Comparison of ENCODE assay signal across 8 cellular contexts in the genomic region with DNA sequence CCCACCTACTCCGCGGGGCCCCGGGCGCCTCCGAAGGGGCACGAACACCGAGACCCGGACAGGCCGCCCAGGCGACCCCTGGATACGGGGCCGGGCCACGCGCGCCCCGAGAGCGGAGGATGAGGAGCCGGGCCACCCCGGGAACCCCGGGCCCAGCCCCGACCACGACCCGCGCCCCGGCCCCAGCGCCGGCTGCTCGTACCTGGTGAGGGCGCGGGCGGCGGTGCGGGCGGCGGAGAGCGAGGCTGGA. TPM values are rescaled to one million over a fixed set of nuclear protein-coding genes. Genes with fewer than 3 reads are reported as not detected.
A peak's percentile ranks its signal among the peaks of the same experiment; 100 is the strongest.
DNase-seq lines count a peak whose midpoint lies in the region; ATAC-seq and TF ChIP-seq lines count a peak whose summit lies in the region.

No MANE protein-coding gene starts in this region.

- peak overlapping the region; percentile 68 for H3K9ac ChIP-seq in iPS-18a (ENCODE audit: low read length)

- no peaks in the 10 kb centered on the region for H3K9me3 Mint-ChIP-seq in WTC11

- 0% methylated on average over 17 to 36 of the region's 36 CpGs for WGBS in heart right ventricle, 2 donors
- no CpG with 5 or more reads among the region's 36 CpGs for WGBS in suprapubic skin

- H3K4me3 Mint-ChIP-seq in WTC11: peak overlapping the region; percentile 39; the same call in 1 of the 2 replicates

- H3K9me3 ChIP-seq in heart right ventricle: no peaks in the 10 kb centered on the region
- H3K9me3 ChIP-seq in iPS-18a (ENCODE audit: control insufficient read depth, low read depth, low read length): no peaks in the 10 kb centered on the region
- H3K9me3 ChIP-seq in suprapubic skin: no peaks in the 10 kb centered on the region

- H3K4me3 ChIP-seq in heart right ventricle (peak overlapping the region; percentile 65 to 93 (median 86)), iPS-18a (ENCODE audit: low read length) (peak overlapping the region; percentile 75), suprapubic skin (peak overlapping the region; percentile 75)

- peaks cover 0 to 35% (median 19%) of the 10 kb centered on the region in 9 donors for H3K36me3 ChIP-seq in heart right ventricle
- H3K36me3 ChIP-seq in iPS-18a (ENCODE audit: control insufficient read depth, low read depth, low read length): peaks cover 27% of the 10 kb centered on the region
- H3K36me3 ChIP-seq in suprapubic skin: peaks cover 35% of the 10 kb centered on the region

- H3K27ac ChIP-seq in heart right ventricle (peak overlapping the region; percentile 89 to 100 (median 95)), iPS-18a (ENCODE audit: low read length) (no peak overlapping the region), suprapubic skin (peak overlapping the region; percentile 97)

- CTCF ChIA-PET in WTC11 (lab: Charles Lee): interaction anchor here (1.0 to 2.9 kb wide), 4 partner anchors 8 to 67 kb away, joined by 3 to 18 read pairs (median 7); a partner anchor contains a TSS

- TF ChIP-seq CTCF in heart right ventricle (IDR thresholded peaks at IDR 0.05) (no peak), WTC11 (IDR thresholded peaks at IDR 0.05) (no peak), suprapubic skin (IDR thresholded peaks at IDR 0.05) (no peak)

- no peaks in the 10 kb centered on the region for H3K27me3 ChIP-seq in heart right ventricle
- no peaks in the 10 kb centered on the region for H3K27me3 ChIP-seq in iPS-18a (ENCODE audit: control insufficient read depth, insufficient read depth, low read length)
- no peaks in the 10 kb centered on the region for H3K27me3 ChIP-seq in suprapubic skin

- TF ChIP-seq EP300 in suprapubic skin (IDR thresholded peaks at IDR 0.05): no peak

- peaks cover 7% of the 10 kb centered on the region for H3K36me3 Mint-ChIP-seq in WTC11

- intact Hi-C loops in heart right ventricle (cut with DNase I) (loop anchor here in 4 of 10 donors (1.0 to 5.0 kb wide), 3 partner anchors 46 to 61 kb away; a partner anchor contains a TSS), Right ventricle myocardium inferior (cut with DNase I) (loop anchor here (1.0 kb wide), 1 partner anchor 61 kb away; a partner anchor contains a TSS)

- H3K27ac Mint-ChIP-seq in WTC11: no peak overlapping the region

- H3K4me1 ChIP-seq in heart right ventricle (peaks cover 13 to 43% (median 30%) of the 10 kb centered on the region in 9 donors), iPS-18a (ENCODE audit: control insufficient read depth, low read depth, low read length) (peaks cover 14% of the 10 kb centered on the region), suprapubic skin (peaks cover 60% of the 10 kb centered on the region)

- no peaks in the 10 kb centered on the region for H3K27me3 Mint-ChIP-seq in WTC11 (ENCODE audit: low read depth)

- POLR2A ChIA-PET in WTC11 (lab: Charles Lee): interaction anchor here (0.9 to 1.7 kb wide), 4 partner anchors 9 to 161 kb away, joined by 3 to 11 read pairs (median 4); a partner anchor contains a TSS

- DNase-seq in heart right ventricle (no peak), Right ventricle myocardium inferior (ENCODE audit: missing footprints) (no peak), WTC11 (ENCODE audit: low spot score) (no peak), suprapubic skin (ENCODE audit: low spot score in 2 of 2) (no peak), HCEC 1CT (no peak), NCI-H446 (lab: John Stamatoyannopoulos, UW) (no peak)

- TF ChIP-seq POLR2A in suprapubic skin (IDR thresholded peaks at IDR 0.05): no peak

- ATAC-seq in heart right ventricle (no peak), Right ventricle myocardium inferior (no peak), WTC11 (no peak), HG03520 (IDR thresholded peaks at IDR 0.05; ENCODE audit: unreplicated experiment) (no peak)

- H3K4me1 Mint-ChIP-seq in WTC11: peaks cover 24% of the 10 kb centered on the region

TF ChIP-seq in WTC11, 78 proteins besides CTCF, POLR2A, EP300 and RAD21:
- TF ChIP-seq ZNF416 (CRISPR knock-in tag; IDR thresholded peaks at IDR 0.05) (peak; percentile 47; the same call in 1 of the 2 replicates), NR3C1 (CRISPR knock-in tag; conservative IDR thresholded peaks at IDR 0.05; ENCODE audit: low read depth) (no peak), MYBL2 (CRISPR knock-in tag; IDR thresholded peaks at IDR 0.05) (no peak), SP1 (CRISPR knock-in tag; conservative IDR thresholded peaks at IDR 0.05) (0 out of 2 replicates have a peak, but pooled peaks have one; percentile 3), SOX15 (CRISPR knock-in tag; IDR thresholded peaks at IDR 0.05) (no peak), NFYB (CRISPR knock-in tag; conservative IDR thresholded peaks at IDR 0.05; ENCODE audit: low read depth) (no peak)
- TF ChIP-seq, protein P1, sequence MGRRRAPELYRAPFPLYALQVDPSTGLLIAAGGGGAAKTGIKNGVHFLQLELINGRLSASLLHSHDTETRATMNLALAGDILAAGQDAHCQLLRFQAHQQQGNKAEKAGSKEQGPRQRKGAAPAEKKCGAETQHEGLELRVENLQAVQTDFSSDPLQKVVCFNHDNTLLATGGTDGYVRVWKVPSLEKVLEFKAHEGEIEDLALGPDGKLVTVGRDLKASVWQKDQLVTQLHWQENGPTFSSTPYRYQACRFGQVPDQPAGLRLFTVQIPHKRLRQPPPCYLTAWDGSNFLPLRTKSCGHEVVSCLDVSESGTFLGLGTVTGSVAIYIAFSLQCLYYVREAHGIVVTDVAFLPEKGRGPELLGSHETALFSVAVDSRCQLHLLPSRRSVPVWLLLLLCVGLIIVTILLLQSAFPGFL (CRISPR knock-in tag; IDR thresholded peaks at IDR 0.05; ENCODE audit: borderline replicate concordance): no peak
- TF ChIP-seq, protein P2, sequence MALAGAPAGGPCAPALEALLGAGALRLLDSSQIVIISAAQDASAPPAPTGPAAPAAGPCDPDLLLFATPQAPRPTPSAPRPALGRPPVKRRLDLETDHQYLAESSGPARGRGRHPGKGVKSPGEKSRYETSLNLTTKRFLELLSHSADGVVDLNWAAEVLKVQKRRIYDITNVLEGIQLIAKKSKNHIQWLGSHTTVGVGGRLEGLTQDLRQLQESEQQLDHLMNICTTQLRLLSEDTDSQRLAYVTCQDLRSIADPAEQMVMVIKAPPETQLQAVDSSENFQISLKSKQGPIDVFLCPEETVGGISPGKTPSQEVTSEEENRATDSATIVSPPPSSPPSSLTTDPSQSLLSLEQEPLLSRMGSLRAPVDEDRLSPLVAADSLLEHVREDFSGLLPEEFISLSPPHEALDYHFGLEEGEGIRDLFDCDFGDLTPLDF (CRISPR knock-in tag; IDR thresholded peaks at IDR 0.05): no peak
- TF ChIP-seq, protein P3, sequence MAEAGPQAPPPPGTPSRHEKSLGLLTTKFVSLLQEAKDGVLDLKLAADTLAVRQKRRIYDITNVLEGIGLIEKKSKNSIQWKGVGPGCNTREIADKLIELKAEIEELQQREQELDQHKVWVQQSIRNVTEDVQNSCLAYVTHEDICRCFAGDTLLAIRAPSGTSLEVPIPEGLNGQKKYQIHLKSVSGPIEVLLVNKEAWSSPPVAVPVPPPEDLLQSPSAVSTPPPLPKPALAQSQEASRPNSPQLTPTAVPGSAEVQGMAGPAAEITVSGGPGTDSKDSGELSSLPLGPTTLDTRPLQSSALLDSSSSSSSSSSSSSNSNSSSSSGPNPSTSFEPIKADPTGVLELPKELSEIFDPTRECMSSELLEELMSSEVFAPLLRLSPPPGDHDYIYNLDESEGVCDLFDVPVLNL (CRISPR knock-in tag; IDR thresholded peaks at IDR 0.05; ENCODE audit: borderline replicate concordance, low read depth): 0 out of 2 replicates have a peak, but pooled peaks have one; percentile 29
TF ChIP-seq in WTC11: peak in this region for 3.

RNA-seq across cellular contexts. Expression of a gene that starts 0.2 kb away (rescaled TPM):
- total RNA-seq in heart right ventricle (10 to 100 TPM in 8 of 10 donors, 1 to 10 TPM in 2; 9.0 to 62.4 (median 17.9) TPM), Right ventricle myocardium inferior (46.6 TPM), WTC11 (2021) (611 to 742 TPM (median 654 TPM) in 3 replicates), suprapubic skin (100 to 1,000 TPM; 278 to 464 (median 359) TPM)
- polyA plus RNA-seq in heart right ventricle: 10 to 100 TPM; 34.4 to 58.4 TPM

RNA-seq across cellular contexts. Expression of a gene that starts 32.2 kb away (rescaled TPM):
- 10 to 100 TPM; 34.1 to 96.4 (median 43.1) TPM for total RNA-seq in heart right ventricle
- 100 to 1,000 TPM in 1 of 2 donors, 10 to 100 TPM in 1; 85.2 to 191 TPM for polyA plus RNA-seq in heart right ventricle
- 59.3 TPM for total RNA-seq in Right ventricle myocardium inferior
- 99.6 to 120 TPM (median 106 TPM) in 3 replicates for total RNA-seq in WTC11 (2021)
- 100 to 1,000 TPM in 3 of 4 donors, 10 to 100 TPM in 1; 79.3 to 176 (median 108) TPM for total RNA-seq in suprapubic skin

RNA-seq across cellular contexts. Expression of a gene that starts 46.1 kb away (rescaled TPM):
- total RNA-seq in heart right ventricle (10 to 100 TPM; 68.9 to 96.6 (median 80.6) TPM), Right ventricle myocardium inferior (80.9 TPM), WTC11 (2021) (166 to 181 TPM (median 167 TPM) in 3 replicates), suprapubic skin (100 to 1,000 TPM in 2 of 4 donors, 10 to 100 TPM in 2; 72.4 to 113 (median 100) TPM)
- 100 to 1,000 TPM; 102 to 183 TPM for polyA plus RNA-seq in heart right ventricle

RNA-seq across cellular contexts. Expression of a gene that starts 46.2 kb away (rescaled TPM):
- total RNA-seq in heart right ventricle: 10 to 100 TPM; 13.9 to 24.9 (median 18.9) TPM
- polyA plus RNA-seq in heart right ventricle: 10 to 100 TPM; 29.3 to 30.1 TPM
- 19.3 TPM for total RNA-seq in Right ventricle myocardium inferior
- 40.9 to 42.3 TPM (median 41.6 TPM) in 3 replicates for total RNA-seq in WTC11 (2021)
- 10 to 100 TPM; 46.0 to 61.0 (median 50.8) TPM for total RNA-seq in suprapubic skin
